In the genomic region with DNA sequence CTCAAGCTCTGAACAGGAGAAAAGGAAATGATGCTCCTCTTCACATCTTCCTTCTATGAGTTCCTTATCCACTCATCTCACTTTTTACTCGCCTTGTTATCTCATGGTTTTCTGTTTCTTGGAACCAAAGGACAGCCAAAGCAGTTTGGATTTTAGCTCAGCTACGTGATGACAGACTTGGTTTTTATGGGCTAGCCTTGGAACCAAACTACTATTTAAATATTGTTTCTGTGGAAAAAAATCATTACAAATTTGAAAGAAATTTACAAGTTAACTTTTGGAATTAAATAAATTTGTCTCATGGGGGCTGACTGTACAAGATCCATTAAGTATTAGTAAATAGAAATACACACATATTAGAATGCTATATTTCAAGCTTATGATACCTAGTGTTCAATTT, we compare ENCODE assay signal across 7 cellular contexts.
"Had no signal": no experiment of that assay in that cellular context is flagged by ENCODE, and none has a peak within 500 bp of the region (broad histone marks: within the 10 kb centered on the region; RNA-seq: fewer than 3 reads in every experiment).

No MANE protein-coding gene starts in this region.

- ATAC-seq: HCT116 had no signal

- H3K27ac ChIP-seq: GM23248 had no signal

- DNase-seq: GM23248, GOT3, H7, HFFc6, IMR-90 had no signal

- H3K9ac ChIP-seq: GM23248 had no signal

- H3K9me3 ChIP-seq: HAP-1 had no signal

- H3K4me3 ChIP-seq: GM23248, HAP-1 had no signal

- H3K36me3 ChIP-seq: HAP-1 had no signal

- H2AFZ ChIP-seq: GM23248 had no signal
